In the genomic region with DNA sequence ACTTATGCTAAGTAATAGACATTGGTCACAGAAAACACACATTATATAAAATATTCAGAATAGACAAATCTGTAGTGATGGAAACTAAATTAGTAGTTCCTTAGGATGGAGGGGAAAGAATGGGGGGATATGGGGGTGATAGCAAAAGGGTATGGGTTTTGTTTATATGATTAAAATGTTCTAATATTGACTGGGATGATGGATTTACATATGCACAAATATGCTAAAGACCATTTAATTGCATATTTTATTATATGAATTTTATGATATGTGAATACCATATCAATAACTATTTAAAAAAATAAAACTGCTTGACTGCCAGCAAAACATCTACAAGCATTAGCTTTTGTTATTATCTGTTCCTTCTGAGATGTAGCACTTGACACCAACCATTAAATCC, we compare ENCODE assay signal across 33 cellular contexts.
"Had no signal": no experiment of that assay in that cellular context is flagged by ENCODE, and none has a peak within 500 bp of the region (broad histone marks: within the 10 kb centered on the region; RNA-seq: fewer than 3 reads in every experiment).

No MANE protein-coding gene starts in this region.

- H3K4me3 ChIP-seq: adrenal gland, body of pancreas, breast epithelium had no signal

- ATAC-seq: activated CD8-positive, alpha-beta T cell treated with anti-CD3 and anti-CD28 coated beads for 36 hours; activated naive CD4-positive, alpha-beta T cell treated with anti-CD3 and anti-CD28 coated beads, Interleukin-2, amount 50 U/mL, for 72 hours; activated T-cell treated with anti-CD3 and anti-CD28 coated beads, Interleukin-2, amount 50 U/mL, for 4 hours; activated T-cell treated with anti-CD3 and anti-CD28 coated beads, Interleukin-2, amount 50 U/mL, for 72 hours; activated T-helper 17 cell treated with anti-CD3 and anti-CD28 coated beads, Interleukin-2, amount 50 U/mL, for 72 hours; body of pancreas had no signal

- FAIRE-seq: astrocyte, TTC549 had no signal

- H3K9me3 ChIP-seq: adrenal gland, body of pancreas, breast epithelium had no signal

- H3K27me3 ChIP-seq: adrenal gland, body of pancreas, brain microvascular endothelial cell, breast epithelium had no signal

- H3K36me3 ChIP-seq: adrenal gland, brain microvascular endothelial cell, breast epithelium had no signal

- DNase-seq: activated B cell treated with CpG ODN at 0.5 μM for 24 hours; activated CD4-positive, alpha-beta memory T cell treated with anti-CD3 and anti-CD28 coated beads for 36 hours; activated CD4-positive, alpha-beta T cell treated with anti-CD3 and anti-CD28 coated beads for 4 hours; activated CD4-positive, alpha-beta T cell treated with anti-CD3 and anti-CD28 coated beads, Interleukin-2, amount 10 ng/mL, durations not matched to agents 24 days and 14 days; activated CD4-positive, alpha-beta T cell treated with anti-CD3 and anti-CD28 coated beads, Interleukin-2, amount 50 U/mL, for 1 hour; activated CD4-positive, alpha-beta T cell treated with anti-CD3 and anti-CD28 coated beads, Interleukin-2, amount 50 U/mL, for 4 hours; activated CD4-positive, CD25-positive, alpha-beta regulatory T cell treated with anti-CD3 and anti-CD28 coated beads, Interleukin-2, amount 50 U/mL, for 72 hours; activated CD8-positive, alpha-beta memory T cell treated with anti-CD3 and anti-CD28 coated beads, Interleukin-2, amount 50 U/mL, for 4 hours; activated CD8-positive, alpha-beta T cell treated with anti-CD3 and anti-CD28 coated beads for 36 hours; activated effector memory CD4-positive, alpha-beta T cell treated with anti-CD3 and anti-CD28 coated beads, Interleukin-2, amount 50 U/mL, for 16 hours; activated gamma-delta T cell treated with Interleukin-2 at 50 U/mL for 16 hours; activated naive CD4-positive, alpha-beta T cell; activated naive CD4-positive, alpha-beta T cell treated with anti-CD3 and anti-CD28 coated beads for 36 hours; activated naive CD4-positive, alpha-beta T cell treated with anti-CD3 and anti-CD28 coated beads, Interleukin-2, amount 50 U/mL, for 16 hours; activated naive CD8-positive, alpha-beta T cell treated with anti-CD3 and anti-CD28 coated beads for 36 hours; activated T-cell treated with anti-CD3 and anti-CD28 coated beads for 4 hours; activated T-cell treated with anti-CD3 and anti-CD28 coated beads, Interleukin-2, amount 50 U/mL, for 1 hour; activated T-cell treated with anti-CD3 and anti-CD28 coated beads, Interleukin-2, amount 50 U/mL, for 4 hours; activated T-cell treated with anti-CD3 and anti-CD28 coated beads, Interleukin-2, amount 50 U/mL, for 72 hours; adrenal gland; amniotic stem cell; aorta; body of pancreas; brain microvascular endothelial cell; central memory CD4-positive, alpha-beta T cell; T-helper 2 cell; T-helper 9 cell had no signal

- H3K4me1 ChIP-seq: adrenal gland, body of pancreas, breast epithelium had no signal

- H3K27ac ChIP-seq: adrenal gland, body of pancreas, brain microvascular endothelial cell, breast epithelium, VCaP had no signal
